In genomic region chr2:101252408-101253012, GRCh38 we compare ENCODE assay signal across 1 cellular context.
A peak's percentile ranks its signal among the peaks of the same experiment; 100 is the strongest.
TF ChIP-seq lines count a peak whose summit lies in the region.

CNOT11 (plus strand) TSS chr2:101252886; CDS start chr2:101252965, 79 bp downstream.

TF ChIP-seq in SK-N-SH, 30 proteins besides CTCF, POLR2A, EP300 and RAD21 (continued from another document):
- 0 out of 2 replicates have a peak, but pooled peaks have one; percentile 21 for TF ChIP-seq FOXJ3 (CRISPR knock-in tag; IDR thresholded peaks at IDR 0.05)
